Comparison of ENCODE assay signal across 9 cellular contexts in the genomic region with DNA sequence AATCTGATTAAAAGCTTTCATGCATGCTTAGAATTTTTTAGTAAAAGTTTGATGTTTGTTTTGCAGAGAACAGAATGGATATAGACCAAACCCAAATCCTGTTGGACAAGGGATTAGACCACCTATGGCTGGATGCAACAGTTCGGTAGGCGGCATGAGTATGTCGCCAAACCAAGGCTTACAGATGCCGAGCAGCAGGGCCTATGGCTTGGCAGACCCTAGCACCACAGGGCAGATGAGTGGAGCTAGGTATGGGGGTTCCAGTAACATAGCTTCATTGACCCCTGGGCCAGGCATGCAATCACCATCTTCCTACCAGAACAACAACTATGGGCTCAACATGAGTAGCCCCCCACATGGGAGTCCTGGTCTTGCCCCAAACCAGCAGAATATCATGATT.
"Had no signal": no experiment of that assay in that cellular context is flagged by ENCODE, and none has a peak within 500 bp of the region (broad histone marks: within the 10 kb centered on the region; RNA-seq: fewer than 3 reads in every experiment).

No MANE protein-coding gene starts in this region.

- ATAC-seq: HCT116, K562 had no signal

- H3K27ac ChIP-seq: GM23248, HL-60 had no signal

- H3K4me1 ChIP-seq: HAP-1 had no signal

- H3K9me3 Mint-ChIP-seq: HFFc6 had no signal

- H3K4me3 Mint-ChIP-seq: HFFc6 had no signal

- DNase-seq: GM23248, GOT3, H7, HFFc6, IMR-90 had no signal

- H3K9me3 ChIP-seq: HAP-1 had no signal

- H3K9ac ChIP-seq: GM23248 had no signal

- H3K27ac Mint-ChIP-seq: HFFc6 had no signal

- H2AFZ ChIP-seq: GM23248 had no signal

- H3K4me3 ChIP-seq: GM23248, HAP-1, K562 had no signal
